8 cellular contexts compared by ENCODE assay signal in the genomic region with DNA sequence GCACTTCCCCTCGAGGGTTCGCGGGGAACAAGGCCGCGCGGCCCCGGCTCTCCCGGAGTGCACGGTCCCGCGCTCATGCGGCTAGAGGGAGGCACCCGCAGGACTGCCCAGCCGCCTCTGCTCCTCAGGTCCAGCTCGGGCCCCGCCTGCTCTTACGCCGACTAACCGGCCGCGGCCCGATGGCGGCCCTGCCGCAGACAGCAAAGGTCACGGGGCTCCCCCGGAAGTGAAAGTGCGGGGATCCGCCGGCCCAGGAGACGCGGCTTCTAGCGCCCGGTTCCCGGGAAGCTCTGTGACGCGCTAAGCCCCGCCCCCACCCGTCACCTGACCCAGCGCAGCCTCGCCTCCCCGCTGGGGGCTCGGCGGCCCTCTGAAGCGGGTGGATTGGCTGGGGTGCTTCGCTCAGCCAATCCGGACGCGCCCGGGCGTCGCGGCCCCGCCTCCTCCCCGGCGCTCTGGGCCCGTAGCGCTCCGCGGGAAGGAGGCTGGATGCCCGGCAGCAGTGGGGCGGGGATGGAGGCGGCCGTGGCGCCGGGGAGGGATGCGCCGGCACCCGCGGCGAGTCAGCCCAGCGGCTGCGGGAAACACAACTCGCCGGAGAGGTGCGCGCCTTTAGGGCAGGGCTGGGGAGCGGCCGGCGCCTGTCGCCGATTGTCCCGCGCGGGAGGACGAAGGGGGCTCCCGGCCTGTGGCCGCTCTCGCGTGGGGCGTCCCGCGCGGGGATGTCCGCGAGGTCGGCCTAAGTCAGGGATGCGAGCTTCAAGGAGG. TPM values are rescaled to one million over a fixed set of nuclear protein-coding genes. Genes with fewer than 3 reads are reported as not detected.
DNase-seq lines count a peak whose midpoint lies in the region; ATAC-seq and TF ChIP-seq lines count a peak whose summit lies in the region.

A gene with protein sequence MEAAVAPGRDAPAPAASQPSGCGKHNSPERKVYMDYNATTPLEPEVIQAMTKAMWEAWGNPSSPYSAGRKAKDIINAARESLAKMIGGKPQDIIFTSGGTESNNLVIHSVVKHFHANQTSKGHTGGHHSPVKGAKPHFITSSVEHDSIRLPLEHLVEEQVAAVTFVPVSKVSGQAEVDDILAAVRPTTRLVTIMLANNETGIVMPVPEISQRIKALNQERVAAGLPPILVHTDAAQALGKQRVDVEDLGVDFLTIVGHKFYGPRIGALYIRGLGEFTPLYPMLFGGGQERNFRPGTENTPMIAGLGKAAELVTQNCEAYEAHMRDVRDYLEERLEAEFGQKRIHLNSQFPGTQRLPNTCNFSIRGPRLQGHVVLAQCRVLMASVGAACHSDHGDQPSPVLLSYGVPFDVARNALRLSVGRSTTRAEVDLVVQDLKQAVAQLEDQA (plus strand): TSS at position 460 of the 768 bp plus-strand sequence. CDS start 54 bp downstream, at position 514.

- WGBS in upper lobe of left lung, 2 donors, result 2% methylated on average over 12 of the region's 97 CpGs; no CpG with 5 or more reads in 1 of the 2 donors

- H3K27ac ChIP-seq in upper lobe of left lung, result peak within 1 kb of the TSS; percentile 85 to 97 (median 90)

- peak; percentile 95 for ATAC-seq in HG02763 (IDR thresholded peaks at IDR 0.05; ENCODE audit: unreplicated experiment)
- peak; percentile 99 to 100 for ATAC-seq in upper lobe of left lung (ENCODE audit: low FRiP score in 2 of 2)

- peak within 1 kb of the TSS; percentile 98 for H3K9ac ChIP-seq in adipocyte (ENCODE audit: low read length)

- H3K4me1 ChIP-seq in adipocyte (ENCODE audit: control insufficient read depth, insufficient read depth, low read length), result peaks cover 15% of the 10 kb centered on the region
- peaks cover 10 to 17% (median 11%) of the 10 kb centered on the region in 4 donors for H3K4me1 ChIP-seq in upper lobe of left lung

- H3K27me3 ChIP-seq in adipocyte (replicated peaks; ENCODE audit: control insufficient read depth, insufficient read depth, low read length), result no peaks in the 10 kb centered on the region
- no peaks in the 10 kb centered on the region for H3K27me3 ChIP-seq in upper lobe of left lung

- peak in 3 of 4 donors; percentile 45 to 91 (median 53) for TF ChIP-seq POLR2A in upper lobe of left lung (IDR thresholded peaks at IDR 0.05)

- DNase-seq in GM12865 (ENCODE audit: low read depth) (peak; percentile 98), NCI-H1436 (lab: John Stamatoyannopoulos, UW) (peak; percentile 96), T follicular helper cell (ENCODE audit: low read depth) (peak; percentile 95), adipocyte (ENCODE audit: low read depth) (peak; percentile 99), cardiac septum (ENCODE audit: low spot score) (peak; percentile 99), pons (ENCODE audit: low spot score) (peak; percentile 97), upper lobe of left lung (peak; percentile 97 to 99)

- TF ChIP-seq CTCF in GM12865 (IDR thresholded peaks at IDR 0.05; ENCODE audit: insufficient read depth, low read depth, low read length, missing control alignments) (no peak), upper lobe of left lung (IDR thresholded peaks at IDR 0.05) (peak in 4 of 6 experiments; percentile 10 to 57 (median 14))

- peak in 1 of 4 donors; percentile 17 for TF ChIP-seq EP300 in upper lobe of left lung (IDR thresholded peaks at IDR 0.05)

- H3K9me3 ChIP-seq in adipocyte (ENCODE audit: control insufficient read depth, low read length), result no peaks in the 10 kb centered on the region
- H3K9me3 ChIP-seq in upper lobe of left lung, result no peaks in the 10 kb centered on the region

- H3K36me3 ChIP-seq in adipocyte (ENCODE audit: control insufficient read depth, insufficient read depth, low read length, severe bottlenecking), result peaks cover 8% of the 10 kb centered on the region
- H3K36me3 ChIP-seq in upper lobe of left lung, result peaks cover 0 to 13% (median 2%) of the 10 kb centered on the region in 4 donors

- intact Hi-C loops in cardiac septum (cut with DNase I), result loop anchor here (2.0 to 10.0 kb wide), 6 partner anchors 77 to 202 kb away; a partner anchor contains a TSS

- H3K4me3 ChIP-seq in GM12865 (ENCODE audit: low read depth, low read length), result peak within 1 kb of the TSS; percentile 96
- H3K4me3 ChIP-seq in adipocyte (ENCODE audit: low read length), result peak within 1 kb of the TSS; percentile 99
- peak within 1 kb of the TSS; percentile 80 to 98 (median 92) for H3K4me3 ChIP-seq in upper lobe of left lung

RNA-seq across cellular contexts. Expression of the gene that starts here (rescaled TPM):
- total RNA-seq in cardiac septum (8.8 TPM), upper lobe of left lung (10 to 100 TPM in 4 of 6 donors, 1 to 10 TPM in 2; 9.4 to 19.9 (median 11.1) TPM)

Comparison
In these comparisons a context has a peak if more than half of its experiments do, and no peak if none do; other contexts are left out.
1. Peak in every context shown above with its lines: DNase-seq, ATAC-seq, H3K4me3 ChIP-seq and H3K27ac ChIP-seq.